In the genomic region with DNA sequence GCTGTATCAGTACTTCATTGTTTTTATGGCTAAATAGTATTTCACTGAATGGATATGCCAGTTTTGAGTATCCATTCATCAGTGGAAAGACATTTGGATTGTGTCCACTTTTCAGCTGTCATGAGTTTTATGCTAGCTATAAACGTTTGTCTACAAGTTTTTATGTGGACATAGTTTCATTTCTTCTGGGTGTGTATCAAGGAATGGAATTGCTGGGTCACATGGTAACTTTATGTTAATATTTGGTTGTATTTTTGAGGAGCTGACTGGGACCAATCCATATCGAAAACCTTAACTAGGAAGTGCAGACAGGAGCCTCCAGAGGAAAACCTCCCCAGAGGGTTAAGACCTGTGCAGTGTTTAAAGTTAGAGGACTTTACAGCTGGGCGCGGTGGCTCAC, we compare ENCODE assay signal across 9 cellular contexts.
"Had no signal": no experiment of that assay in that cellular context is flagged by ENCODE, and none has a peak within 500 bp of the region (broad histone marks: within the 10 kb centered on the region; RNA-seq: fewer than 3 reads in every experiment).

No MANE protein-coding gene starts in this region.

- H3K27me3 Mint-ChIP-seq: IgD-negative memory B cell had no signal

- H3K9me3 Mint-ChIP-seq: IgD-negative memory B cell had no signal

- H3K4me1 ChIP-seq: HAP-1 had no signal

- H3K4me3 ChIP-seq: GM23248, HAP-1 had no signal

- H3K4me3 Mint-ChIP-seq: IgD-negative memory B cell had no signal

- H3K27ac Mint-ChIP-seq: IgD-negative memory B cell had no signal

- H3K36me3 ChIP-seq: HAP-1 had no signal

- H3K9me3 ChIP-seq: HAP-1 had no signal

- DNase-seq: GM23248, GOT3, H7, KG1 had no signal

- H3K36me3 Mint-ChIP-seq: IgD-negative memory B cell had no signal

- H3K9ac ChIP-seq: GM23248 had no signal

- H3K27ac ChIP-seq: GM23248, HL-60 had no signal

- ATAC-seq: HCT116, HepG2 had no signal
